ENCODE assay signal across 8 cellular contexts in genomic region chr1:164559342-164560070, GRCh38. TPM values are rescaled to one million over a fixed set of nuclear protein-coding genes. Genes with fewer than 3 reads are reported as not detected.
A peak's percentile ranks its signal among the peaks of the same experiment; 100 is the strongest.
DNase-seq lines count a peak whose midpoint lies in the region; ATAC-seq and TF ChIP-seq lines count a peak whose summit lies in the region.

No MANE protein-coding gene starts in this region.

- H3K27ac ChIP-seq in breast epithelium (peak overlapping the region; percentile 91 to 92), skeletal muscle tissue (ENCODE audit: low read depth, low read length) (peak overlapping the region; percentile 78)

- no peaks in the 10 kb centered on the region for H3K27me3 ChIP-seq in breast epithelium
- no peaks in the 10 kb centered on the region for H3K27me3 ChIP-seq in skeletal muscle tissue (ENCODE audit: control insufficient read depth in 3 of 3, insufficient read depth in 3 of 3, low read length in 3 of 3)

- no peaks in the 10 kb centered on the region for H3K36me3 ChIP-seq in breast epithelium
- H3K36me3 ChIP-seq in skeletal muscle tissue (ENCODE audit: control insufficient read depth in 3 of 3, insufficient read depth in 3 of 3, low read length in 3 of 3), result no peaks in the 10 kb centered on the region

- peak overlapping the region; percentile 80 to 86 (median 85) for H3K9ac ChIP-seq in skeletal muscle tissue (ENCODE audit: low read depth in 1 of 3, low read length in 3 of 3)

- no peak for ATAC-seq in GM21825 (IDR thresholded peaks at IDR 0.05; ENCODE audit: unreplicated experiment)
- ATAC-seq in GM21576 (IDR thresholded peaks at IDR 0.05; ENCODE audit: unreplicated experiment), result no peak

- H3K4me3 ChIP-seq in breast epithelium (peak overlapping the region; percentile 56 to 90 (median 79)), skeletal muscle tissue (ENCODE audit: low read length in 3 of 3) (peak overlapping the region; percentile 71 to 94 (median 79))

- intact Hi-C loops in breast epithelium (cut with DNase I; ENCODE audit: low total_unique reads), result loop anchor here (5.0 to 10.0 kb wide), 2 partner anchors 53 to 225 kb away; no protein-coding TSS in a partner anchor

- peak; percentile 66 for DNase-seq in ELF-1 (ENCODE audit: low read depth, low spot score)
- DNase-seq in NCI-H2227 (lab: John Stamatoyannopoulos, UW; ENCODE audit: unreplicated experiment), result peak; percentile 83
- peak in 1 of 2 donors; percentile 39 for DNase-seq in breast epithelium (ENCODE audit: low spot score in 2 of 2)
- peak; percentile 31 for DNase-seq in iris pigment epithelial cell (ENCODE audit: low read depth)
- no peak for DNase-seq in AML-193 (lab: John Stamatoyannopoulos, UW)

- TF ChIP-seq CTCF in breast epithelium (IDR thresholded peaks at IDR 0.05), result no peak

- H3K9me3 ChIP-seq in breast epithelium, result no peaks in the 10 kb centered on the region
- H3K9me3 ChIP-seq in skeletal muscle tissue (ENCODE audit: control insufficient read depth in 3 of 3, low read length in 3 of 3), result no peaks in the 10 kb centered on the region

- no peak for TF ChIP-seq POLR2A in breast epithelium (IDR thresholded peaks at IDR 0.05)

- H3K4me1 ChIP-seq in breast epithelium, result no peaks in the 10 kb centered on the region
- peaks cover 0 to 14% (median 0%) of the 10 kb centered on the region in 3 donors for H3K4me1 ChIP-seq in skeletal muscle tissue (ENCODE audit: control insufficient read depth in 3 of 3, insufficient read depth in 3 of 3, low read length in 3 of 3)

RNA-seq across cellular contexts. Expression of gene PBX1, which starts 0.5 kb away (rescaled TPM):
- total RNA-seq in breast epithelium, result 100 to 1,000 TPM in 1 of 3 donors, 10 to 100 TPM in 2; 64.5 to 126 (median 95.4) TPM
- 53.2 TPM for total RNA-seq in skeletal muscle tissue

Comparison
In these comparisons a context has a peak if more than half of its experiments do, and no peak if none do; other contexts are left out.
1. DNase-seq: peak in ELF-1 (single experiment), NCI-H2227 (single experiment) and iris pigment epithelial cell (single experiment); none in AML-193 (0 of 2).